21 cellular contexts compared by ENCODE assay signal in the genomic region with DNA sequence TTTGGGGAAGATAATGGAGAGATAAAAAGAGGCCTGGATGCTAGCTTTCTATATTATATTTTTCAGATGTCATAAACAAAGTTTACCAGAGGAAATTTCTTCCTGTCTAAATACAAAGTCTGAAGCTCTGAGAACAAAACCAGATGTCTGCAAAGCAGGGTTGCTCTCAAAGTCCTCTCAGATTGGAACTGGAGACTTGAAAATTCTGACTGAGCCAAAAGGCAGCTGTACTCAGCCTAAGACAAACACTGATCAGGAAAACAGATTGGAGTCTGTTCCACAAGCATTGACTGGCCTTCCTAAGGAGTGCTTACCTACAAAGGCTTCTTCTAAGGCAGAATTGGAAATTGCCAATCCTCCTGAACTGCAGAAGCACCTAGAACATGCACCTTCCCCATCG. TPM values are rescaled to one million over a fixed set of nuclear protein-coding genes. Genes with fewer than 3 reads are reported as not detected.
DNase-seq lines count a peak whose midpoint lies in the region; ATAC-seq, FAIRE-seq and TF ChIP-seq lines count a peak whose summit lies in the region.
"Had no signal": no experiment of that assay in that cellular context is flagged by ENCODE, and none has a peak within 500 bp of the region (broad histone marks: within the 10 kb centered on the region; RNA-seq: fewer than 3 reads in every experiment).

No MANE protein-coding gene starts in this region.

- H3K27me3 Mint-ChIP-seq in activated CD4-positive, alpha-beta memory T cell treated with anti-CD3 and anti-CD28 coated beads, Interleukin-2, amount 10 ng/mL, durations not matched to agents 7 days and 5 days: no peaks in the 10 kb centered on the region
- H3K27me3 Mint-ChIP-seq in activated CD4-positive, alpha-beta memory T cell treated with anti-CD3 and anti-CD28 coated beads for 36 hours: no peaks in the 10 kb centered on the region

- FAIRE-seq in HepG2 (lab: Jason Lieb, UNC): peak; percentile 46
- FAIRE-seq: GM12892, HTR-8/SVneo had no signal

- no peaks in the 10 kb centered on the region; the same call in 1 of the 2 replicates for H4K20me1 ChIP-seq in HepG2 (ENCODE audit: insufficient read depth, low read length)

- 96% methylated on average over 1 of the region's 1 CpG for WGBS in HepG2 (ENCODE audit: low lambda C conversion rate)
- 100% methylated on average over 1 of the region's 1 CpG for WGBS in right lobe of liver (ENCODE audit: insufficient coverage, low coverage, low lambda C conversion rate, missing lambda C conversion rate)
- WGBS in esophagus muscularis mucosa: 89% methylated on average over 1 of the region's 1 CpG

- peaks cover 35 to 94% of the 10 kb centered on the region in 2 experiments for H3K36me3 ChIP-seq in HepG2 (replicated peaks in 1 of 2; ENCODE audit: control insufficient read depth in 1 of 2, insufficient read depth in 2 of 2, low read length in 2 of 2)
- peaks cover 0 to 72% (median 20%) of the 10 kb centered on the region in 4 donors for H3K36me3 ChIP-seq in right lobe of liver
- H3K36me3 ChIP-seq in esophagus muscularis mucosa: peaks cover 35 to 94% (median 80%) of the 10 kb centered on the region in 4 donors

- DNase-seq in activated CD4-positive, alpha-beta memory T cell treated with anti-CD3 and anti-CD28 coated beads, Interleukin-2, amount 10 ng/mL, durations not matched to agents 7 days and 5 days: no peak
- no peak for DNase-seq in activated CD4-positive, alpha-beta memory T cell treated with anti-CD3 and anti-CD28 coated beads for 36 hours
- DNase-seq in HepG2 (ENCODE audit: low spot score) (no peak), right lobe of liver (no peak), esophagus muscularis mucosa (ENCODE audit: extremely low spot score) (no peak), NCI-H1417 treated with DMSO at 0.1 percent for 48 hours (lab: John Stamatoyannopoulos, UW) (no peak), NCI-H187 treated with DMSO at 0.1 percent for 48 hours (lab: John Stamatoyannopoulos, UW) (no peak)
- DNase-seq: Caco-2; DMS153; MV-4-11; NCI-H1417; NCI-H2029; NCI-H2171 treated with DMSO at 0.1 percent for 48 hours; NCI-H446 treated with DMSO at 0.1 percent for 48 hours; NK-92 treated with Interleukin-12 subunit alpha and Interleukin-12 subunit beta, amount 100 ng/mL, for 24 hours had no signal

- POLR2A ChIA-PET in activated CD4-positive, alpha-beta memory T cell treated with anti-CD3 and anti-CD28 coated beads, Interleukin-2, amount 10 ng/mL, durations not matched to agents 7 days and 5 days (lab: Charles Lee): interaction anchor here (6.3 kb wide), 1 partner anchor 24 kb away, joined by 122 read pairs; a partner anchor contains a TSS
- POLR2A ChIA-PET in activated CD4-positive, alpha-beta memory T cell treated with anti-CD3 and anti-CD28 coated beads for 36 hours (lab: Charles Lee): interaction anchor here (2.1 kb wide), 1 partner anchor 24 kb away, joined by 7 read pairs; a partner anchor contains a TSS
- POLR2A ChIA-PET in HepG2 (lab: Yijun Ruan, JAX): no interaction called here

- no peak overlapping the region for H3K9ac ChIP-seq in HepG2 (ENCODE audit: insufficient read depth, low read depth, low read length)
- H3K9ac ChIP-seq: BLaER1 had no signal

- in situ Hi-C loops in HepG2 (cut with HindIII; ENCODE audit: extremely low pct_ligation_motif_present, low pct_unique_long_range_greater_than_20kb): no loop called here

- H3K9me3 ChIP-seq in HepG2 (ENCODE audit: low read length): no peaks in the 10 kb centered on the region
- H3K9me3 ChIP-seq in right lobe of liver: no peaks in the 10 kb centered on the region
- no peaks in the 10 kb centered on the region for H3K9me3 ChIP-seq in esophagus muscularis mucosa
- H3K9me3 ChIP-seq: BLaER1, Caco-2 had no signal

- H3K4me2 ChIP-seq in HepG2 (ENCODE audit: low read depth, low read length): no peak overlapping the region
- H3K4me2 ChIP-seq: BLaER1, GM23338 had no signal

- no peaks in the 10 kb centered on the region for H3K79me2 ChIP-seq in HepG2 (ENCODE audit: insufficient read depth, low read length)

- CTCF ChIA-PET in activated CD4-positive, alpha-beta memory T cell treated with anti-CD3 and anti-CD28 coated beads, Interleukin-2, amount 10 ng/mL, durations not matched to agents 7 days and 5 days (lab: Charles Lee): interaction anchor here (2.6 kb wide), 1 partner anchor 24 kb away, joined by 20 read pairs; a partner anchor contains a TSS
- CTCF ChIA-PET in activated CD4-positive, alpha-beta memory T cell treated with anti-CD3 and anti-CD28 coated beads for 36 hours (lab: Charles Lee): no interaction called here
- CTCF ChIA-PET in HepG2 (lab: Yijun Ruan, JAX; ENCODE audit: low intra/inter-chr PET ratio, low total read pairs): no interaction called here

- TF ChIP-seq EP300 in HepG2 (IDR thresholded peaks at IDR 0.05; ENCODE audit: low read depth in 2 of 2, low read length in 2 of 2): no peak
- TF ChIP-seq EP300 in HepG2 (CRISPR knock-in tag; IDR thresholded peaks at IDR 0.05; ENCODE audit: borderline replicate concordance): no peak
- no peak for TF ChIP-seq EP300 in esophagus muscularis mucosa (IDR thresholded peaks at IDR 0.05)

- ATAC-seq in HepG2: no peak
- ATAC-seq in right lobe of liver: no peak
- no peak for ATAC-seq in HG03175 (IDR thresholded peaks at IDR 0.05; ENCODE audit: unreplicated experiment)
- ATAC-seq: GM23338 had no signal

- no peak for TF ChIP-seq POLR2A in HepG2 (IDR thresholded peaks at IDR 0.05; ENCODE audit: insufficient read depth in 1 of 2, low read depth in 2 of 2, low read length in 2 of 2)
- no peak for TF ChIP-seq POLR2A in right lobe of liver (IDR thresholded peaks at IDR 0.05)
- TF ChIP-seq POLR2A in esophagus muscularis mucosa (IDR thresholded peaks at IDR 0.05; ENCODE audit: low read depth): no peak

- H3K4me3 ChIP-seq in HepG2 (replicated peaks in 1 of 3; ENCODE audit: insufficient read depth in 1 of 3, low read depth in 2 of 3, low read length in 3 of 3) (no peak overlapping the region), right lobe of liver (no peak overlapping the region), esophagus muscularis mucosa (no peak overlapping the region)
- H3K4me3 ChIP-seq: BLaER1, GM23338 had no signal

- H3K27ac ChIP-seq in HepG2 (ENCODE audit: extremely low read length, insufficient read depth, low read length) (no peak overlapping the region), right lobe of liver (no peak overlapping the region), esophagus muscularis mucosa (replicated peaks in 1 of 4) (peak overlapping the region in 3 of 4 donors; percentile 1 to 14 (median 2))
- H3K27ac ChIP-seq: BLaER1, HL-60 had no signal

- no peak for TF ChIP-seq CTCF in HepG2 (CRISPR knock-in tag; IDR thresholded peaks at IDR 0.05)
- TF ChIP-seq CTCF in right lobe of liver (IDR thresholded peaks at IDR 0.05): no peak
- TF ChIP-seq CTCF in esophagus muscularis mucosa (IDR thresholded peaks at IDR 0.05): no peak

- no peaks in the 10 kb centered on the region for H3K27me3 ChIP-seq in HepG2 (ENCODE audit: control insufficient read depth in 1 of 2, insufficient read depth in 2 of 2, low read length in 2 of 2)
- no peaks in the 10 kb centered on the region for H3K27me3 ChIP-seq in right lobe of liver
- H3K27me3 ChIP-seq in esophagus muscularis mucosa: no peaks in the 10 kb centered on the region
- H3K27me3 ChIP-seq: BLaER1 had no signal

- H3K4me1 ChIP-seq in HepG2 (ENCODE audit: insufficient read depth, low read length): no peaks in the 10 kb centered on the region
- H3K4me1 ChIP-seq in right lobe of liver: no peaks in the 10 kb centered on the region
- H3K4me1 ChIP-seq in esophagus muscularis mucosa: peaks cover 20 to 63% (median 51%) of the 10 kb centered on the region in 4 donors
- H3K4me1 ChIP-seq: BLaER1, Caco-2 had no signal

- no TSS peak for BruUV-seq in HepG2 (replicated peaks; lab: Mats Ljungman, UMichigan)

- no peak overlapping the region for H2AFZ ChIP-seq in HepG2 (ENCODE audit: low read length)
- H2AFZ ChIP-seq: GM23338 had no signal

- no peak overlapping the region for H3K4me3 Mint-ChIP-seq in activated CD4-positive, alpha-beta memory T cell treated with anti-CD3 and anti-CD28 coated beads, Interleukin-2, amount 10 ng/mL, durations not matched to agents 7 days and 5 days
- no peak overlapping the region for H3K4me3 Mint-ChIP-seq in activated CD4-positive, alpha-beta memory T cell treated with anti-CD3 and anti-CD28 coated beads for 36 hours
- H3K4me3 Mint-ChIP-seq: GM23338 had no signal

- intact Hi-C loops in activated CD4-positive, alpha-beta memory T cell treated with anti-CD3 and anti-CD28 coated beads for 36 hours (cut with micrococcal nuclease): loop anchor here (10.0 kb wide), 1 partner anchor 72 kb away; no protein-coding TSS in a partner anchor
- intact Hi-C loops in HepG2 (cut with micrococcal nuclease; ENCODE audit: unreplicated experiment): no loop called here
- intact Hi-C loops in right lobe of liver (cut with DNase I): no loop called here
- intact Hi-C loops in esophagus muscularis mucosa (cut with DNase I): no loop called here

- H3K4me1 Mint-ChIP-seq in activated CD4-positive, alpha-beta memory T cell treated with anti-CD3 and anti-CD28 coated beads, Interleukin-2, amount 10 ng/mL, durations not matched to agents 7 days and 5 days: peaks cover 57% of the 10 kb centered on the region
- peaks cover 63% of the 10 kb centered on the region for H3K4me1 Mint-ChIP-seq in activated CD4-positive, alpha-beta memory T cell treated with anti-CD3 and anti-CD28 coated beads for 36 hours (ENCODE audit: low read depth)
- H3K4me1 Mint-ChIP-seq: GM23338 had no signal

- H3K27ac Mint-ChIP-seq in activated CD4-positive, alpha-beta memory T cell treated with anti-CD3 and anti-CD28 coated beads, Interleukin-2, amount 10 ng/mL, durations not matched to agents 7 days and 5 days: peak overlapping the region; percentile 8
- no peak overlapping the region for H3K27ac Mint-ChIP-seq in activated CD4-positive, alpha-beta memory T cell treated with anti-CD3 and anti-CD28 coated beads for 36 hours
- H3K27ac Mint-ChIP-seq: GM23338 had no signal

- no peak for TF ChIP-seq RAD21 in HepG2 (CRISPR knock-in tag; IDR thresholded peaks at IDR 0.05)

- H3K9me3 Mint-ChIP-seq in activated CD4-positive, alpha-beta memory T cell treated with anti-CD3 and anti-CD28 coated beads, Interleukin-2, amount 10 ng/mL, durations not matched to agents 7 days and 5 days: no peaks in the 10 kb centered on the region
- H3K9me3 Mint-ChIP-seq in activated CD4-positive, alpha-beta memory T cell treated with anti-CD3 and anti-CD28 coated beads for 36 hours: no peaks in the 10 kb centered on the region
- H3K9me3 Mint-ChIP-seq: GM23338 had no signal

- peaks cover 88% of the 10 kb centered on the region for H3K36me3 Mint-ChIP-seq in activated CD4-positive, alpha-beta memory T cell treated with anti-CD3 and anti-CD28 coated beads, Interleukin-2, amount 10 ng/mL, durations not matched to agents 7 days and 5 days (ENCODE audit: low read depth)
- H3K36me3 Mint-ChIP-seq in activated CD4-positive, alpha-beta memory T cell treated with anti-CD3 and anti-CD28 coated beads for 36 hours: peaks cover 57% of the 10 kb centered on the region

RNA-seq across cellular contexts. Expression of a gene that starts 25.1 kb away (rescaled TPM):
- 10 to 100 TPM; 81.9 to 91.8 TPM for total RNA-seq in activated CD4-positive, alpha-beta memory T cell treated with anti-CD3 and anti-CD28 coated beads, Interleukin-2, amount 10 ng/mL, durations not matched to agents 7 days and 5 days
- total RNA-seq in activated CD4-positive, alpha-beta memory T cell treated with anti-CD3 and anti-CD28 coated beads for 36 hours: 10 to 100 TPM; 55.6 to 64.9 TPM
- total RNA-seq in HepG2 (2016; rRNA removed; fragmentation: Illumina TruSeq; extraction: Trizol): 21.0 and 30.8 TPM in 2 replicates
- total RNA-seq in HepG2 (2016; cell fraction: cytosol; rRNA removed; fragmentation: Illumina TruSeq; extraction: Trizol; ENCODE audit: low read depth): 3.8 and 4.0 TPM in 2 replicates
- 20.2 and 32.7 TPM in 2 replicates for total RNA-seq in HepG2 (2016; cell fraction: insoluble cytoplasmic fraction; rRNA removed; fragmentation: Illumina TruSeq; extraction: Trizol)
- 7.1 and 9.1 TPM in 2 replicates for total RNA-seq in HepG2 (2016; cell fraction: membrane; rRNA removed; fragmentation: Illumina TruSeq; extraction: Trizol)
- total RNA-seq in HepG2 (2016; cell fraction: nucleus; rRNA removed; fragmentation: Illumina TruSeq; extraction: Trizol): 52.1 and 52.6 TPM in 2 replicates
- polyA plus RNA-seq in HepG2 (2011; rRNA removed): 53.9 and 70.2 TPM in 2 replicates
- 29.9 and 38.1 TPM in 2 replicates for polyA plus RNA-seq in HepG2 (2011; cell fraction: cytosol; rRNA removed)
- polyA plus RNA-seq in HepG2 (2011; cell fraction: nucleus; rRNA removed): 77.5 and 80.4 TPM in 2 replicates
- 46.4 and 59.6 TPM in 2 replicates for polyA plus RNA-seq in HepG2 (2012)
- polyA plus RNA-seq in HepG2 (2016; cell fraction: cytosol; fragmentation: Illumina TruSeq; extraction: Trizol; ENCODE audit: low read depth): 1.5 and 3.7 TPM in 2 replicates
- 24.8 and 27.7 TPM in 2 replicates for polyA plus RNA-seq in HepG2 (2016; cell fraction: insoluble cytoplasmic fraction; fragmentation: Illumina TruSeq; extraction: Trizol; ENCODE audit: low read depth)
- polyA plus RNA-seq in HepG2 (2016; cell fraction: membrane; fragmentation: Illumina TruSeq; extraction: Trizol; ENCODE audit: low read depth): 5.6 and 5.8 TPM in 2 replicates
- polyA plus RNA-seq in HepG2 (2016; cell fraction: nucleus; fragmentation: Illumina TruSeq; extraction: Trizol; ENCODE audit: insufficient read depth, low read depth): 38.9 TPM in 2 replicates
- polyA minus RNA-seq in HepG2 (2011; rRNA and poly(A)+ RNA removed; ENCODE audit: low replicate concordance): 42.3 and 101 TPM in 2 replicates
- 82.1 and 91.9 TPM in 2 replicates for polyA minus RNA-seq in HepG2 (2011; cell fraction: cytosol; rRNA and poly(A)+ RNA removed)
- 257 and 304 TPM in 2 replicates for polyA minus RNA-seq in HepG2 (2011; cell fraction: nucleus; rRNA and poly(A)+ RNA removed)
- 10 to 100 TPM in 5 of 6 experiments, 1 to 10 TPM in 1; 7.2 to 40.8 (median 13.6) TPM for total RNA-seq in right lobe of liver
- total RNA-seq in esophagus muscularis mucosa: 10 to 100 TPM; 37.3 to 68.6 (median 52.0) TPM

Comparison
In these comparisons a context has a peak if more than half of its experiments do, and no peak if none do; other contexts are left out.
1. H3K27ac ChIP-seq: peak in esophagus muscularis mucosa (3 of 4); none in HepG2 (single experiment) and right lobe of liver (0 of 3).